ENCODE assay signal across 1 cellular context in the genomic region with DNA sequence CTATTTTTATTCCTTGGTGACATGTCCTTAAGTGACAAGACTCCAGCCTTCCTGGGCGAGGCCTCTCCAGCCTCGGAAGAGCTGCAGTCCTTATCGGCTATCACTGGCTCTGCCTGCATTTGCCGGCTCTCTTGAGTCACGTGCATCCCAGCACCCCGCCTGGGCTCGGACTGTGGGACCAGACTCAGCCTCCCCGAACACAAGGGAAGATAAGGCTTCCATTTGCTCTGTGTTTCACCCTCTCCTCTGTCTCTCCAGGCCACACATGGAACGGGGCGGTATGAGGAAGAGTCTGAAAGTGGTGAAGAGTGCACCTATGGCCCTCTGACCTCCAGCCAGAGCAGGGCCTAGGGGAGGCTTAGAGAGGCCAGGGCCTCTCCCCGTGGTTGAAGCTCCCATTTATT.
TF ChIP-seq lines count a peak whose summit lies in the region.

No MANE protein-coding gene starts in this region.

TF ChIP-seq in K562, 482 proteins besides CTCF, POLR2A, EP300 and RAD21 (continued from another document and continues in another):
- TF ChIP-seq BCOR (IDR thresholded peaks at IDR 0.05): no peak
- TF ChIP-seq, protein P1, sequence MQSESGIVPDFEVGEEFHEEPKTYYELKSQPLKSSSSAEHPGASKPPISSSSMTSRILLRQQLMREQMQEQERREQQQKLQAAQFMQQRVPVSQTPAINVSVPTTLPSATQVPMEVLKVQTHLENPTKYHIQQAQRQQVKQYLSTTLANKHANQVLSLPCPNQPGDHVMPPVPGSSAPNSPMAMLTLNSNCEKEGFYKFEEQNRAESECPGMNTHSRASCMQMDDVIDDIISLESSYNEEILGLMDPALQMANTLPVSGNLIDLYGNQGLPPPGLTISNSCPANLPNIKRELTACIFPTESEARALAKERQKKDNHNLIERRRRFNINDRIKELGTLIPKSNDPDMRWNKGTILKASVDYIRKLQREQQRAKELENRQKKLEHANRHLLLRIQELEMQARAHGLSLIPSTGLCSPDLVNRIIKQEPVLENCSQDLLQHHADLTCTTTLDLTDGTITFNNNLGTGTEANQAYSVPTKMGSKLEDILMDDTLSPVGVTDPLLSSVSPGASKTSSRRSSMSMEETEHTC (IDR thresholded peaks at IDR 0.05): 0 out of 2 replicates have a peak, but pooled peaks have one; percentile 21
- no peak for TF ChIP-seq SMARCA5 (IDR thresholded peaks at IDR 0.05)
- TF ChIP-seq CBFB (CRISPR knock-in tag; IDR thresholded peaks at IDR 0.05): 0 out of 2 replicates have a peak, but pooled peaks have one; percentile 58
- no peak for TF ChIP-seq ZNF143 (CRISPR knock-in tag; IDR thresholded peaks at IDR 0.05)
- 0 out of 2 replicates have a peak, but pooled peaks have one; percentile 18 for TF ChIP-seq MTA1 (IDR thresholded peaks at IDR 0.05; ENCODE audit: borderline replicate concordance)
- peak in 1 of 2 experiments; percentile 23; a peak in 1 of 4 replicates for TF ChIP-seq TRIM24 (IDR thresholded peaks at IDR 0.05)
- TF ChIP-seq, protein P2, sequence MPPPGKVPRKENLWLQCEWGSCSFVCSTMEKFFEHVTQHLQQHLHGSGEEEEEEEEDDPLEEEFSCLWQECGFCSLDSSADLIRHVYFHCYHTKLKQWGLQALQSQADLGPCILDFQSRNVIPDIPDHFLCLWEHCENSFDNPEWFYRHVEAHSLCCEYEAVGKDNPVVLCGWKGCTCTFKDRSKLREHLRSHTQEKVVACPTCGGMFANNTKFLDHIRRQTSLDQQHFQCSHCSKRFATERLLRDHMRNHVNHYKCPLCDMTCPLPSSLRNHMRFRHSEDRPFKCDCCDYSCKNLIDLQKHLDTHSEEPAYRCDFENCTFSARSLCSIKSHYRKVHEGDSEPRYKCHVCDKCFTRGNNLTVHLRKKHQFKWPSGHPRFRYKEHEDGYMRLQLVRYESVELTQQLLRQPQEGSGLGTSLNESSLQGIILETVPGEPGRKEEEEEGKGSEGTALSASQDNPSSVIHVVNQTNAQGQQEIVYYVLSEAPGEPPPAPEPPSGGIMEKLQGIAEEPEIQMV (tag; conservative IDR thresholded peaks at IDR 0.05; ENCODE audit: low read depth): no peak
- TF ChIP-seq SMARCC2 (IDR thresholded peaks at IDR 0.05; ENCODE audit: low read depth): no peak
- TF ChIP-seq, protein P3, sequence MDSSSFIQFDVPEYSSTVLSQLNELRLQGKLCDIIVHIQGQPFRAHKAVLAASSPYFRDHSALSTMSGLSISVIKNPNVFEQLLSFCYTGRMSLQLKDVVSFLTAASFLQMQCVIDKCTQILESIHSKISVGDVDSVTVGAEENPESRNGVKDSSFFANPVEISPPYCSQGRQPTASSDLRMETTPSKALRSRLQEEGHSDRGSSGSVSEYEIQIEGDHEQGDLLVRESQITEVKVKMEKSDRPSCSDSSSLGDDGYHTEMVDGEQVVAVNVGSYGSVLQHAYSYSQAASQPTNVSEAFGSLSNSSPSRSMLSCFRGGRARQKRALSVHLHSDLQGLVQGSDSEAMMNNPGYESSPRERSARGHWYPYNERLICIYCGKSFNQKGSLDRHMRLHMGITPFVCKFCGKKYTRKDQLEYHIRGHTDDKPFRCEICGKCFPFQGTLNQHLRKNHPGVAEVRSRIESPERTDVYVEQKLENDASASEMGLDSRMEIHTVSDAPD (CRISPR knock-in tag; IDR thresholded peaks at IDR 0.05): no peak
- no peak for TF ChIP-seq BRCA1 (IDR thresholded peaks at IDR 0.05)
- TF ChIP-seq BRCA1 (CRISPR knock-in tag; IDR thresholded peaks at IDR 0.05): no peak
- 0 out of 4 replicates have a peak, but pooled peaks of 1 of the 2 experiments have one; percentile 22 for TF ChIP-seq NRF1 (conservative IDR thresholded peaks at IDR 0.05 in 1 of 2, IDR thresholded peaks at IDR 0.05 in 1 of 2)
- TF ChIP-seq, protein P4, sequence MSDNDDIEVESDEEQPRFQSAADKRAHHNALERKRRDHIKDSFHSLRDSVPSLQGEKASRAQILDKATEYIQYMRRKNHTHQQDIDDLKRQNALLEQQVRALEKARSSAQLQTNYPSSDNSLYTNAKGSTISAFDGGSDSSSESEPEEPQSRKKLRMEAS (CRISPR knock-in tag; IDR thresholded peaks at IDR 0.05): 0 out of 2 replicates have a peak, but pooled peaks have one; percentile 24
- TF ChIP-seq LEF1 (IDR thresholded peaks at IDR 0.05): peak; percentile 75; the same call in 1 of the 2 replicates
- no peak for TF ChIP-seq FOXM1 (IDR thresholded peaks at IDR 0.05; ENCODE audit: low read depth)
- TF ChIP-seq FOXM1 (CRISPR knock-in tag; IDR thresholded peaks at IDR 0.05; ENCODE audit: low read depth): no peak
- TF ChIP-seq U2AF2 (optimal IDR thresholded peaks at IDR 0.05; ENCODE audit: low read depth, low read length): no peak
- TF ChIP-seq, protein P5, sequence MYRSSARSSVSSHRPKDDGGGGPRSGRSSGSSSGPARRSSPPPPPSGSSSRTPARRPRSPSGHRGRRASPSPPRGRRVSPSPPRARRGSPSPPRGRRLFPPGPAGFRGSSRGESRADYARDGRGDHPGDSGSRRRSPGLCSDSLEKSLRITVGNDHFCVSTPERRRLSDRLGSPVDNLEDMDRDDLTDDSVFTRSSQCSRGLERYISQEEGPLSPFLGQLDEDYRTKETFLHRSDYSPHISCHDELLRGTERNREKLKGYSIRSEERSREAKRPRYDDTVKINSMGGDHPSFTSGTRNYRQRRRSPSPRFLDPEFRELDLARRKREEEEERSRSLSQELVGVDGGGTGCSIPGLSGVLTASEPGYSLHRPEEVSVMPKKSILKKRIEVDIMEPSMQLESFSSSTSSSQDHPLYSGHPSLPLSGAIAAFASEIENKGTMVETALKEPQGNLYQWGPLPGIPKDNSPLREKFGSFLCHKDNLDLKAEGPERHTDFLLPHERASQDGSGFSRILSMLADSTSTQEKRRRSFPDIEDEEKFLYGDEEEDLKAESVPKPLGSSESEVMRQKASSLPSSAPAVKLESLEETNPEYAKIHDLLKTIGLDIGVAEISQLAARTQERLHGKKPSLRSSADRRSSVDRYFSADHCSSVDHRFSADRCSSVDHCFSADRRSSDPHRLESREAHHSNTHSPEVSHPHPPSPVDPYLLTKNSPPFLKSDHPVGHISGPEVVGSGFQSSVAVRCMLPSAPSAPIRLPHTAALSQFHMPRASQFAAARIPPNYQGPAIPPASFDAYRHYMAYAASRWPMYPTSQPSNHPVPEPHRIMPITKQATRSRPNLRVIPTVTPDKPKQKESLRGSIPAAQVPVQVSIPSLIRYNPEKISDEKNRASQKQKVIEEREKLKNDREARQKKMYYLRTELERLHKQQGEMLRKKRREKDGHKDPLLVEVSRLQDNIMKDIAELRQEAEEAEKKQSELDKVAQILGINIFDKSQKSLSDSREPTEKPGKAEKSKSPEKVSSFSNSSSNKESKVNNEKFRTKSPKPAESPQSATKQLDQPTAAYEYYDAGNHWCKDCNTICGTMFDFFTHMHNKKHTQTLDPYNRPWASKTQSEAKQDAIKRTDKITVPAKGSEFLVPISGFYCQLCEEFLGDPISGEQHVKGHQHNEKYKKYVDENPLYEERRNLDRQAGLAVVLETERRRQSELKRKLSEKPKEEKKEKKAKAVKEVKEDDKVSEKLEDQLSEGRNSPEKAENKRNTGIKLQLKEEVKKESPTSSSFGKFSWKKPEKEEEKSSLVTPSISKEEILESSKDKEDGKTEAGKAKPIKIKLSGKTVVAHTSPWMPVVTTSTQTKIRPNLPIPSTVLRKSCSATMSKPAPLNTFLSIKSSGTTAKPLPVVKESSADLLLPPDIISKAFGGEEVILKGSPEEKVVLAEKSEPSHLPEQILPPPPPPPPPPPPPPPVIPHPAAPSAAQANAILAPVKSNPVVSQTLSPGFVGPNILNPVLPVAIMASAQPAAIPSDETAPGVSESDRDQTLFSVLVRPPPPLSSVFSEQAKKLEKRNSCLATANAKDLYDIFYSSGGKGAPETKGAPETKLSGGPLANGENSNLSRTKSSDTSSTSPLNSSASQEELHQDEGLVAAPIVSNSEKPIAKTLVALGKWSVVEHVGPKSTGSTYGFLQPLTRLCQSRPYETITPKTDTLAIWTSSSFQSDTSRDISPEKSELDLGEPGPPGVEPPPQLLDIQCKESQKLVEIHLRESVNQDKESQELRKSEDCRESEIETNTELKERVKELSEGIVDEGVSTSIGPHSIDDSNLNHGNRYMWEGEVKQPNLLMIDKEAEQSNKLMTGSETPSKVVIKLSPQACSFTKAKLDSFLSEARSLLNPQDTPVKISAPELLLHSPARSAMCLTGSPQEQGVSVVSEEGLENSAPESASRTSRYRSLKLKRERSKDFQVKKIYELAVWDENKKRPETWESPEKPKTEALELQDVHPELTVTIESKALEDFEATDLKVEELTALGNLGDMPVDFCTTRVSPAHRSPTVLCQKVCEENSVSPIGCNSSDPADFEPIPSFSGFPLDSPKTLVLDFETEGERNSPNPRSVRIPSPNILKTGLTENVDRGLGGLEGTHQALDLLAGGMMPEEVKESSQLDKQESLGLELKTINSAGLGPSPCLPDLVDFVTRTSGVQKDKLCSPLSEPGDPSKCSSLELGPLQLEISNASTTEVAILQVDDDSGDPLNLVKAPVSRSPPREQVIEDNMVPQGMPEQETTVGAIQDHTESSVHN (IDR thresholded peaks at IDR 0.05; ENCODE audit: borderline replicate concordance in 1 of 2, low read depth in 1 of 2): no peak
- TF ChIP-seq FUS (optimal IDR thresholded peaks at IDR 0.05; ENCODE audit: low read depth, low read length): no peak
- no peak for TF ChIP-seq NR4A1 (CRISPR knock-in tag; IDR thresholded peaks at IDR 0.05)
- TF ChIP-seq NR4A1 (tag; IDR thresholded peaks at IDR 0.05): 0 out of 2 replicates have a peak, but pooled peaks have one; percentile 43
- no peak for TF ChIP-seq ZNF354B (CRISPR knock-in tag; IDR thresholded peaks at IDR 0.05)
- TF ChIP-seq, protein P6, sequence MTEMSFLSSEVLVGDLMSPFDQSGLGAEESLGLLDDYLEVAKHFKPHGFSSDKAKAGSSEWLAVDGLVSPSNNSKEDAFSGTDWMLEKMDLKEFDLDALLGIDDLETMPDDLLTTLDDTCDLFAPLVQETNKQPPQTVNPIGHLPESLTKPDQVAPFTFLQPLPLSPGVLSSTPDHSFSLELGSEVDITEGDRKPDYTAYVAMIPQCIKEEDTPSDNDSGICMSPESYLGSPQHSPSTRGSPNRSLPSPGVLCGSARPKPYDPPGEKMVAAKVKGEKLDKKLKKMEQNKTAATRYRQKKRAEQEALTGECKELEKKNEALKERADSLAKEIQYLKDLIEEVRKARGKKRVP (CRISPR knock-in tag; IDR thresholded peaks at IDR 0.05): peak; percentile 26; the same call in 1 of the 2 replicates
- TF ChIP-seq, protein P7, sequence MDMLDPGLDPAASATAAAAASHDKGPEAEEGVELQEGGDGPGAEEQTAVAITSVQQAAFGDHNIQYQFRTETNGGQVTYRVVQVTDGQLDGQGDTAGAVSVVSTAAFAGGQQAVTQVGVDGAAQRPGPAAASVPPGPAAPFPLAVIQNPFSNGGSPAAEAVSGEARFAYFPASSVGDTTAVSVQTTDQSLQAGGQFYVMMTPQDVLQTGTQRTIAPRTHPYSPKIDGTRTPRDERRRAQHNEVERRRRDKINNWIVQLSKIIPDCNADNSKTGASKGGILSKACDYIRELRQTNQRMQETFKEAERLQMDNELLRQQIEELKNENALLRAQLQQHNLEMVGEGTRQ (CRISPR knock-in tag; IDR thresholded peaks at IDR 0.05): peak; percentile 88
- no peak for TF ChIP-seq HDGF (IDR thresholded peaks at IDR 0.05)
- no peak for TF ChIP-seq HDAC6 (IDR thresholded peaks at IDR 0.05; ENCODE audit: low read depth, low read length)
- TF ChIP-seq CREM (IDR thresholded peaks at IDR 0.05; ENCODE audit: low read depth): no peak
- TF ChIP-seq, protein P8, sequence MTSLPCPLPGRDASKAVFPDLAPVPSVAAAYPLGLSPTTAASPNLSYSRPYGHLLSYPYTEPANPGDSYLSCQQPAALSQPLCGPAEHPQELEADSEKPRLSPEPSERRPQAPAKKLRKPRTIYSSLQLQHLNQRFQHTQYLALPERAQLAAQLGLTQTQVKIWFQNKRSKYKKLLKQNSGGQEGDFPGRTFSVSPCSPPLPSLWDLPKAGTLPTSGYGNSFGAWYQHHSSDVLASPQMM (CRISPR knock-in tag; IDR thresholded peaks at IDR 0.05): no peak
- peak; percentile 48 for TF ChIP-seq NCOR1 (IDR thresholded peaks at IDR 0.05)
- no peak for TF ChIP-seq ZNF551 (CRISPR knock-in tag; IDR thresholded peaks at IDR 0.05)
- TF ChIP-seq, protein P9, sequence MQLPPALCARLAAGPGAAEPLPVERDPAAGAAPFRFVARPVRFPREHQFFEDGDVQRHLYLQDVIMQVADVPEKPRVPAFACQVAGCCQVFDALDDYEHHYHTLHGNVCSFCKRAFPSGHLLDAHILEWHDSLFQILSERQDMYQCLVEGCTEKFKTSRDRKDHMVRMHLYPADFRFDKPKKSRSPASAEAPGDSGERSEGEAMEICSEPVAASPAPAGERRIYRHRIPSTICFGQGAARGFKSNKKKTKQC (CRISPR knock-in tag; IDR thresholded peaks at IDR 0.05): peak; percentile 66; the same call in 1 of the 2 replicates
- peak in 1 of 2 experiments; percentile 69; a peak in 1 of 4 replicates for TF ChIP-seq MAZ (CRISPR knock-in tag; conservative IDR thresholded peaks at IDR 0.05 in 1 of 2, IDR thresholded peaks at IDR 0.05 in 1 of 2)
- no peak for TF ChIP-seq PHB (CRISPR knock-in tag; IDR thresholded peaks at IDR 0.05)
- TF ChIP-seq LARP7 (IDR thresholded peaks at IDR 0.05): no peak
- no peak for TF ChIP-seq NR2F6 (CRISPR knock-in tag; IDR thresholded peaks at IDR 0.05)
- TF ChIP-seq MAFK (IDR thresholded peaks at IDR 0.05; ENCODE audit: low read length): no peak
- TF ChIP-seq, protein P10, sequence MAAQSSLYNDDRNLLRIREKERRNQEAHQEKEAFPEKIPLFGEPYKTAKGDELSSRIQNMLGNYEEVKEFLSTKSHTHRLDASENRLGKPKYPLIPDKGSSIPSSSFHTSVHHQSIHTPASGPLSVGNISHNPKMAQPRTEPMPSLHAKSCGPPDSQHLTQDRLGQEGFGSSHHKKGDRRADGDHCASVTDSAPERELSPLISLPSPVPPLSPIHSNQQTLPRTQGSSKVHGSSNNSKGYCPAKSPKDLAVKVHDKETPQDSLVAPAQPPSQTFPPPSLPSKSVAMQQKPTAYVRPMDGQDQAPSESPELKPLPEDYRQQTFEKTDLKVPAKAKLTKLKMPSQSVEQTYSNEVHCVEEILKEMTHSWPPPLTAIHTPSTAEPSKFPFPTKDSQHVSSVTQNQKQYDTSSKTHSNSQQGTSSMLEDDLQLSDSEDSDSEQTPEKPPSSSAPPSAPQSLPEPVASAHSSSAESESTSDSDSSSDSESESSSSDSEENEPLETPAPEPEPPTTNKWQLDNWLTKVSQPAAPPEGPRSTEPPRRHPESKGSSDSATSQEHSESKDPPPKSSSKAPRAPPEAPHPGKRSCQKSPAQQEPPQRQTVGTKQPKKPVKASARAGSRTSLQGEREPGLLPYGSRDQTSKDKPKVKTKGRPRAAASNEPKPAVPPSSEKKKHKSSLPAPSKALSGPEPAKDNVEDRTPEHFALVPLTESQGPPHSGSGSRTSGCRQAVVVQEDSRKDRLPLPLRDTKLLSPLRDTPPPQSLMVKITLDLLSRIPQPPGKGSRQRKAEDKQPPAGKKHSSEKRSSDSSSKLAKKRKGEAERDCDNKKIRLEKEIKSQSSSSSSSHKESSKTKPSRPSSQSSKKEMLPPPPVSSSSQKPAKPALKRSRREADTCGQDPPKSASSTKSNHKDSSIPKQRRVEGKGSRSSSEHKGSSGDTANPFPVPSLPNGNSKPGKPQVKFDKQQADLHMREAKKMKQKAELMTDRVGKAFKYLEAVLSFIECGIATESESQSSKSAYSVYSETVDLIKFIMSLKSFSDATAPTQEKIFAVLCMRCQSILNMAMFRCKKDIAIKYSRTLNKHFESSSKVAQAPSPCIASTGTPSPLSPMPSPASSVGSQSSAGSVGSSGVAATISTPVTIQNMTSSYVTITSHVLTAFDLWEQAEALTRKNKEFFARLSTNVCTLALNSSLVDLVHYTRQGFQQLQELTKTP (IDR thresholded peaks at IDR 0.05; ENCODE audit: low read depth in 1 of 2, partially characterized antibody in 2 of 2): no peak
- no peak for TF ChIP-seq NR2C2 (CRISPR knock-in tag; IDR thresholded peaks at IDR 0.05)
- peak; percentile 76 for TF ChIP-seq NR2C2 (tag; IDR thresholded peaks at IDR 0.05)
- TF ChIP-seq DPF2 (IDR thresholded peaks at IDR 0.05): peak; percentile 65; the same call in 1 of the 2 replicates
- no peak for TF ChIP-seq HIVEP1 (CRISPR knock-in tag; IDR thresholded peaks at IDR 0.05)
- TF ChIP-seq CBFA2T3 (IDR thresholded peaks at IDR 0.05): peak; percentile 65
